In genomic region chr6:97677626-97678025, GRCh38 we compare ENCODE assay signal across 18 cellular contexts.
"Had no signal": no experiment of that assay in that cellular context is flagged by ENCODE, and none has a peak within 500 bp of the region (broad histone marks: within the 10 kb centered on the region; RNA-seq: fewer than 3 reads in every experiment).

No MANE protein-coding gene starts in this region.

- H3K4me1 Mint-ChIP-seq: natural killer cell had no signal

- H3K9me3 ChIP-seq: lower lobe of right lung, stomach, thyroid gland, vagina had no signal

- ATAC-seq: left ventricle myocardium superior, lower lobe of right lung, natural killer cell, sciatic nerve had no signal

- H3K4me2 ChIP-seq: smooth muscle cell had no signal

- H3K4me3 Mint-ChIP-seq: natural killer cell had no signal

- H3K9ac ChIP-seq: parathyroid adenoma had no signal

- H3K36me3 Mint-ChIP-seq: natural killer cell had no signal

- H3K27ac Mint-ChIP-seq: natural killer cell, progenitor cell of endocrine pancreas had no signal

- H3K27ac ChIP-seq: lower lobe of right lung, parathyroid adenoma, stomach, thyroid gland, vagina had no signal

- H2AFZ ChIP-seq: parathyroid adenoma had no signal

- H3K27me3 ChIP-seq: stomach, thyroid gland, vagina had no signal

- H3K27me3 Mint-ChIP-seq: progenitor cell of endocrine pancreas had no signal

- DNase-seq: cortex of kidney; head of caudate nucleus; left ventricle myocardium superior; lower lobe of right lung; natural killer cell; stimulated activated CD4-positive, alpha-beta T cell treated with anti-CD3 and anti-CD28 coated beads, Interleukin-12 subunit alpha, Interleukin-12 subunit beta, amount 100 ng/mL, for 4 hours; stimulated activated CD4-positive, alpha-beta T cell treated with anti-CD3 and anti-CD28 coated beads, Interleukin-1b, Interleukin-23, amount 100 ng/mL, for 48 hours; stimulated activated CD4-positive, alpha-beta T cell treated with anti-CD3 and anti-CD28 coated beads, Interleukin-4, amount 100 ng/mL, for 1 hour; stimulated activated CD8-positive, alpha-beta memory T cell treated with anti-CD3 and anti-CD28 coated beads, Interleukin-4, amount 100 ng/mL, for 48 hours; stimulated activated naive CD4-positive, alpha-beta T cell; stomach; thyroid gland; trophoblast cell had no signal

- H3K4me1 ChIP-seq: lower lobe of right lung, parathyroid adenoma, stomach, thyroid gland, vagina had no signal

- H3K4me3 ChIP-seq: lower lobe of right lung, smooth muscle cell, stomach, thyroid gland, vagina had no signal

- H3K36me3 ChIP-seq: lower lobe of right lung, stomach, thyroid gland, vagina had no signal

- H3K79me2 ChIP-seq: parathyroid adenoma had no signal
